Comparison of ENCODE assay signal across 8 cellular contexts in the genomic region with DNA sequence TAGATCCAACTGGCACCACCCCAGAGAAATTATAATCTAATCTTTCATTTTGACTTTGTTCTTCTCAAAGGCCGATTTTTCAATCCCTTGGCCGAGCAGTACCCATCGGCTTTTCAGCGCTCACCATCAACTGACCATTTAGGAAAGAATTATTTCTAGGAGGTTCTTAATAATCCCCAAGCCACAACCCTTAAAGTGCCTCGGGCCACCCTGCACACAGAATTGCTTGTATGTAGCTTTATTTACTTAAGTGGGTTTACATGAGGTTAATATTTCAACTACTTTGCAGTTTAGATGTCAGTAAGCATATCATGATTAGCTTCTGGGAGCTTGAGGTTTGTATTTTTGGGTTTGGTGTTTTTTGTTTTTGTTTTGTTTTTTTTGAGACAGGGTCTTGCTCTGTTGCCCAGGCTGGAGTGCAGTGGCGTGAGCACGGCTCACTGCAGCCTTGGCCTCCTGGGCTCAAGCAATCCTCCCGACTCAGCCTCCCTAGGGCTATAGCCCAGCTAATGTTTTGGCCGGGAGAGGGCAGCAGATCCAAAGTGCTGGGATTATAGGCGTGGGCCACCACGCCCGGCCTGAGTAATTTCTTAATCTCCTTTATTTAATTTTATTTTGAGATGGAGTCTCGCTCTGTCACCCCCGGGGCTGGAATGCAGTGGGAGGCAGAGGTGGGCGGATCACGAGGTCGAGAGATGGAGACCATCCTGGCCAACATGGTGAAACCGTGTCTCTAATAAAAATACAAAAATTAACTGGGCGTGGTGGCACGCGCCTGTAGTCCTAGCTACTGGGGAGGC. TPM values are rescaled to one million over a fixed set of nuclear protein-coding genes. Genes with fewer than 3 reads are reported as not detected.
DNase-seq lines count a peak whose midpoint lies in the region; ATAC-seq and TF ChIP-seq lines count a peak whose summit lies in the region.

No MANE protein-coding gene starts in this region.

- peak overlapping the region; percentile 80 for H3K27ac Mint-ChIP-seq in activated naive CD8-positive, alpha-beta T cell treated with anti-CD3 and anti-CD28 coated beads, Interleukin-2, amount 10 ng/mL, durations not matched to agents 7 days and 5 days

- no peak for TF ChIP-seq POLR2A in transverse colon (IDR thresholded peaks at IDR 0.05)

- H3K4me3 ChIP-seq in HL-60 (replicated peaks; ENCODE audit: insufficient read depth, low read length) (peak overlapping the region; percentile 79), transverse colon (peak overlapping the region; percentile 43 to 91 (median 85))

- H3K27me3 Mint-ChIP-seq in activated naive CD8-positive, alpha-beta T cell treated with anti-CD3 and anti-CD28 coated beads, Interleukin-2, amount 10 ng/mL, durations not matched to agents 7 days and 5 days, result no peaks in the 10 kb centered on the region

- H3K4me1 Mint-ChIP-seq in activated naive CD8-positive, alpha-beta T cell treated with anti-CD3 and anti-CD28 coated beads, Interleukin-2, amount 10 ng/mL, durations not matched to agents 7 days and 5 days, result peaks cover 9% of the 10 kb centered on the region

- TF ChIP-seq EP300 in transverse colon (IDR thresholded peaks at IDR 0.05; ENCODE audit: low read depth), result no peak

- TF ChIP-seq CTCF in HL-60 (IDR thresholded peaks at IDR 0.05; ENCODE audit: insufficient read depth, low read length), result no peak
- peak; percentile 21 to 71 (median 57) for TF ChIP-seq CTCF in transverse colon (IDR thresholded peaks at IDR 0.05)

- POLR2A ChIA-PET in activated naive CD8-positive, alpha-beta T cell treated with anti-CD3 and anti-CD28 coated beads, Interleukin-2, amount 10 ng/mL, durations not matched to agents 7 days and 5 days (lab: Charles Lee), result interaction anchor here (0.6 to 1.8 kb wide), 3 partner anchors 12 to 157 kb away, joined by 3 to 4 read pairs (median 3); no protein-coding TSS in a partner anchor

- in situ Hi-C loops in transverse colon (cut with MboI; ENCODE audit: low pct_ligation_motif_present in 1 of 4, low pct_unique_long_range_greater_than_20kb in 1 of 4, low sequenced_read_pairs in 3 of 4), result loop anchor here in 3 of 4 donors (10.0 to 25.0 kb wide), 2 partner anchors 175 to 187 kb away; a partner anchor contains a TSS

- peak overlapping the region; percentile 79 for H3K4me3 Mint-ChIP-seq in activated naive CD8-positive, alpha-beta T cell treated with anti-CD3 and anti-CD28 coated beads, Interleukin-2, amount 10 ng/mL, durations not matched to agents 7 days and 5 days

- no peaks in the 10 kb centered on the region for H3K9me3 Mint-ChIP-seq in activated naive CD8-positive, alpha-beta T cell treated with anti-CD3 and anti-CD28 coated beads, Interleukin-2, amount 10 ng/mL, durations not matched to agents 7 days and 5 days

- peaks cover 0 to 4% (median 0%) of the 10 kb centered on the region in 4 donors for H3K36me3 ChIP-seq in transverse colon

- H3K4me1 ChIP-seq in transverse colon, result peaks cover 0 to 18% (median 16%) of the 10 kb centered on the region in 4 donors

- WGBS in transverse colon (ENCODE audit: low coverage in 1 of 2), 2 donors, result 68 to 74% methylated on average over 12 to 21 of the region's 21 CpGs

- no peak for ATAC-seq in activated naive CD8-positive, alpha-beta T cell treated with anti-CD3 and anti-CD28 coated beads, Interleukin-2, amount 10 ng/mL, durations not matched to agents 7 days and 5 days (ENCODE audit: low read depth)
- ATAC-seq in left colon (peak; percentile 64), GM21737 (IDR thresholded peaks at IDR 0.05; ENCODE audit: unreplicated experiment) (no peak)

- no peaks in the 10 kb centered on the region for H3K9me3 ChIP-seq in transverse colon

- intact Hi-C loops in left colon (cut with DNase I, micrococcal nuclease), result no loop called here
- intact Hi-C loops in transverse colon (cut with DNase I; ENCODE audit: low total_unique reads), result no loop called here

- DNase-seq in AML-193 (lab: John Stamatoyannopoulos, UW), result peak; percentile 21 to 49
- no peak for DNase-seq in HL-60 (ENCODE audit: low read depth in 1 of 2, low spot score in 1 of 2)
- no peak for DNase-seq in activated naive CD8-positive, alpha-beta T cell treated with anti-CD3 and anti-CD28 coated beads, Interleukin-2, amount 10 ng/mL, durations not matched to agents 7 days and 5 days
- DNase-seq in left colon, result peak in 1 of 2 donors; percentile 69
- peak; percentile 59 for DNase-seq in transverse colon
- DNase-seq in iPS-NIHi7 (ENCODE audit: extremely low spot score), result no peak
- DNase-seq in activated CD8-positive, alpha-beta memory T cell treated with anti-CD3 and anti-CD28 coated beads, Interleukin-2, amount 50 U/mL, for 4 hours, result no peak

- H3K27ac ChIP-seq in HL-60 (replicated peaks) (peak overlapping the region; percentile 86), transverse colon (peak overlapping the region; percentile 91 to 95 (median 92))

- peaks cover 6% of the 10 kb centered on the region for H3K36me3 Mint-ChIP-seq in activated naive CD8-positive, alpha-beta T cell treated with anti-CD3 and anti-CD28 coated beads, Interleukin-2, amount 10 ng/mL, durations not matched to agents 7 days and 5 days

- H3K27me3 ChIP-seq in HL-60 (ENCODE audit: insufficient read depth, poor library complexity, severe bottlenecking), result no peaks in the 10 kb centered on the region
- no peaks in the 10 kb centered on the region for H3K27me3 ChIP-seq in transverse colon

RNA-seq across cellular contexts. Expression of a gene that starts 0.8 kb away (rescaled TPM):
- total RNA-seq in activated naive CD8-positive, alpha-beta T cell treated with anti-CD3 and anti-CD28 coated beads, Interleukin-2, amount 10 ng/mL, durations not matched to agents 7 days and 5 days, result 10 to 100 TPM; 33.2 to 35.7 TPM
- total RNA-seq in left colon (10 to 100 TPM; 13.8 TPM), transverse colon (10 to 100 TPM; 10.0 to 37.0 (median 13.6) TPM)

Comparison
In these comparisons a context has a peak if more than half of its experiments do, and no peak if none do; other contexts are left out.
1. DNase-seq: peak in AML-193 (2 of 2) and transverse colon (single experiment); none in HL-60 (0 of 2), activated naive CD8-positive, alpha-beta T cell treated with anti-CD3 and anti-CD28 coated beads, Interleukin-2, amount 10 ng/mL, durations not matched to agents 7 days and 5 days (single experiment), iPS-NIHi7 (single experiment) and activated CD8-positive, alpha-beta memory T cell treated with anti-CD3 and anti-CD28 coated beads, Interleukin-2, amount 50 U/mL, for 4 hours (single experiment).